ENCODE assay signal across 22 cellular contexts in genomic region chr11:62077136-62077535, GRCh38.
"Had no signal": no experiment of that assay in that cellular context is flagged by ENCODE, and none has a peak within 500 bp of the region (broad histone marks: within the 10 kb centered on the region; RNA-seq: fewer than 3 reads in every experiment).

No MANE protein-coding gene starts in this region.

- DNase-seq: activated CD4-positive, alpha-beta T cell treated with anti-CD3 and anti-CD28 coated beads for 48 hours; activated CD4-positive, alpha-beta T cell treated with anti-CD3 and anti-CD28 coated beads, Interleukin-2, amount 50 U/mL, for 4 hours; activated CD4-positive, CD25-positive, alpha-beta regulatory T cell treated with anti-CD3 and anti-CD28 coated beads, Interleukin-2, amount 50 U/mL, for 72 hours; activated CD8-positive, alpha-beta memory T cell treated with anti-CD3 and anti-CD28 coated beads, Interleukin-2, amount 50 U/mL, for 48 hours; activated CD8-positive, alpha-beta T cell treated with anti-CD3 and anti-CD28 coated beads, Interleukin-2, amount 10 ng/mL, durations not matched to agents 7 days and 5 days; activated naive CD4-positive, alpha-beta T cell; activated naive CD8-positive, alpha-beta T cell treated with anti-CD3 and anti-CD28 coated beads, Interleukin-2, amount 50 U/mL, for 24 hours; activated T-cell treated with anti-CD3 and anti-CD28 coated beads, Interleukin-2, amount 50 U/mL, for 1 hour; amygdala; cerebellar nuclear complex; NCI-H1092 treated with DMSO at 0.1 percent for 48 hours; NCI-H1436; NCI-H1694 treated with DMSO at 0.1 percent for 48 hours; NCI-H2081; NCI-H446 treated with DMSO at 0.1 percent for 48 hours; NCI-H526; NCI-H774; SIG-M5; T-helper 17 cell; T-helper 9 cell had no signal

- ATAC-seq: activated CD8-positive, alpha-beta T cell treated with anti-CD3 and anti-CD28 coated beads, Interleukin-2, amount 10 ng/mL, durations not matched to agents 7 days and 5 days; activated naive CD4-positive, alpha-beta T cell treated with anti-CD3 and anti-CD28 coated beads, Interleukin-2, amount 50 U/mL, for 72 hours; activated naive CD8-positive, alpha-beta T cell treated with anti-CD3 and anti-CD28 coated beads, Interleukin-2, amount 50 U/mL, for 24 hours; T-helper 17 cell; WTC11 had no signal
